1 cellular context compared by ENCODE assay signal in the genomic region with DNA sequence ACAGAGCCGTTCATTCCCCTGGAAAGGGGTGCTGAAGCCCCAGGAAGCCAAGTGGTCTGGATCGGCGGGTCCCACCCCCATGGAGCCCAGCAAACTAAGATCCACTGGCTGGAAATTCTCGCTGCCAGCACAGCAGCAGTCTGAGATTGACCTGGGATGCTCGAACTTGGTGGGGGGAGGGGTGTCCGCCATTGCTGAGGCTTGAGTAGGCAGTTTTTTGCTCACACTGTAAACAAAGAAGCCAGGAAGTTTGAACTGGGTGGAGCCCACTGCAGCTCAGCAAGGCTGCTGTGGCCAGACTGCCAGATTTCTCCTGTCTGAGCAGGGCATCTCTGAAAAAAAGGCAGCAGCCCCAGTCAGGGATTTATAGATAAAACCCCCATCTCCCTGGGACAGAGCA.
TF ChIP-seq lines count a peak whose summit lies in the region.
"Not testable (repeated sequence)": the region's sequence is repeated elsewhere in the genome, so short reads cannot be mapped to it uniquely, and the experiment has no call there.

No MANE protein-coding gene starts in this region.

TF ChIP-seq in HepG2, 621 proteins besides CTCF, POLR2A, EP300 and RAD21 (continued from another document):
- TF ChIP-seq FOXA1, SOX6 (IDR thresholded peaks at IDR 0.05): not testable (repeated sequence)
- TF ChIP-seq FOXA1 (CRISPR knock-in tag; IDR thresholded peaks at IDR 0.05) (peak; percentile 83), ZNF441 (CRISPR knock-in tag; IDR thresholded peaks at IDR 0.05; ENCODE audit: borderline replicate concordance) (0 out of 2 replicates have a peak, but pooled peaks have one; percentile 11), RXRA (CRISPR knock-in tag; IDR thresholded peaks at IDR 0.05) (peak; percentile 57), ZNF616 (CRISPR knock-in tag; IDR thresholded peaks at IDR 0.05; ENCODE audit: low read depth) (0 out of 2 replicates have a peak, but pooled peaks have one; percentile 62), ZNF644 (CRISPR knock-in tag; IDR thresholded peaks at IDR 0.05; ENCODE audit: low read depth) (0 out of 2 replicates have a peak, but pooled peaks have one; percentile 18), RARA (CRISPR knock-in tag; IDR thresholded peaks at IDR 0.05) (peak; percentile 51; the same call in 1 of the 2 replicates), NCOA2 (CRISPR knock-in tag; IDR thresholded peaks at IDR 0.05) (0 out of 2 replicates have a peak, but pooled peaks have one; percentile 13), NFE2 (CRISPR knock-in tag; IDR thresholded peaks at IDR 0.05) (0 out of 2 replicates have a peak, but pooled peaks have one; percentile 21), NR2C2 (CRISPR knock-in tag; IDR thresholded peaks at IDR 0.05; ENCODE audit: borderline replicate concordance) (0 out of 2 replicates have a peak, but pooled peaks have one; percentile 28), POGZ (CRISPR knock-in tag; IDR thresholded peaks at IDR 0.05) (peak; percentile 75), FOXA3 (CRISPR knock-in tag; IDR thresholded peaks at IDR 0.05) (peak; percentile 87), SOX6 (CRISPR knock-in tag; IDR thresholded peaks at IDR 0.05) (peak; percentile 57), ZMYM4 (CRISPR knock-in tag; IDR thresholded peaks at IDR 0.05) (peak; percentile 79), MTA1 (CRISPR knock-in tag; IDR thresholded peaks at IDR 0.05; ENCODE audit: borderline replicate concordance) (peak; percentile 65; the same call in 1 of the 2 replicates), ZNF556 (CRISPR knock-in tag; IDR thresholded peaks at IDR 0.05; ENCODE audit: borderline replicate concordance) (0 out of 2 replicates have a peak, but pooled peaks have one; percentile 72), ZNF292 (CRISPR knock-in tag; IDR thresholded peaks at IDR 0.05; ENCODE audit: borderline replicate concordance, low read depth) (peak; percentile 94), GFI1 (CRISPR knock-in tag; IDR thresholded peaks at IDR 0.05; ENCODE audit: borderline replicate concordance) (peak; percentile 80; the same call in 1 of the 2 replicates), FOXK1 (CRISPR knock-in tag; IDR thresholded peaks at IDR 0.05; ENCODE audit: borderline replicate concordance, low read depth) (peak; percentile 72; the same call in 1 of the 2 replicates), ZNF614 (CRISPR knock-in tag; IDR thresholded peaks at IDR 0.05; ENCODE audit: borderline replicate concordance) (0 out of 2 replicates have a peak, but pooled peaks have one; percentile 26), TEAD3 (CRISPR knock-in tag; optimal IDR thresholded peaks at IDR 0.05; ENCODE audit: borderline replicate concordance) (peak; percentile 22), SIX4 (CRISPR knock-in tag; IDR thresholded peaks at IDR 0.05) (0 out of 2 replicates have a peak, but pooled peaks have one; percentile 18), FOXO1 (CRISPR knock-in tag; IDR thresholded peaks at IDR 0.05) (peak; percentile 15; the same call in 1 of the 2 replicates), MAFK (conservative IDR thresholded peaks at IDR 0.05 in 1 of 2, IDR thresholded peaks at IDR 0.05 in 1 of 2; ENCODE audit: low read length in 2 of 2) (peak; percentile 33 to 34; a peak in 2 of 4 replicates)
- TF ChIP-seq, protein P1, sequence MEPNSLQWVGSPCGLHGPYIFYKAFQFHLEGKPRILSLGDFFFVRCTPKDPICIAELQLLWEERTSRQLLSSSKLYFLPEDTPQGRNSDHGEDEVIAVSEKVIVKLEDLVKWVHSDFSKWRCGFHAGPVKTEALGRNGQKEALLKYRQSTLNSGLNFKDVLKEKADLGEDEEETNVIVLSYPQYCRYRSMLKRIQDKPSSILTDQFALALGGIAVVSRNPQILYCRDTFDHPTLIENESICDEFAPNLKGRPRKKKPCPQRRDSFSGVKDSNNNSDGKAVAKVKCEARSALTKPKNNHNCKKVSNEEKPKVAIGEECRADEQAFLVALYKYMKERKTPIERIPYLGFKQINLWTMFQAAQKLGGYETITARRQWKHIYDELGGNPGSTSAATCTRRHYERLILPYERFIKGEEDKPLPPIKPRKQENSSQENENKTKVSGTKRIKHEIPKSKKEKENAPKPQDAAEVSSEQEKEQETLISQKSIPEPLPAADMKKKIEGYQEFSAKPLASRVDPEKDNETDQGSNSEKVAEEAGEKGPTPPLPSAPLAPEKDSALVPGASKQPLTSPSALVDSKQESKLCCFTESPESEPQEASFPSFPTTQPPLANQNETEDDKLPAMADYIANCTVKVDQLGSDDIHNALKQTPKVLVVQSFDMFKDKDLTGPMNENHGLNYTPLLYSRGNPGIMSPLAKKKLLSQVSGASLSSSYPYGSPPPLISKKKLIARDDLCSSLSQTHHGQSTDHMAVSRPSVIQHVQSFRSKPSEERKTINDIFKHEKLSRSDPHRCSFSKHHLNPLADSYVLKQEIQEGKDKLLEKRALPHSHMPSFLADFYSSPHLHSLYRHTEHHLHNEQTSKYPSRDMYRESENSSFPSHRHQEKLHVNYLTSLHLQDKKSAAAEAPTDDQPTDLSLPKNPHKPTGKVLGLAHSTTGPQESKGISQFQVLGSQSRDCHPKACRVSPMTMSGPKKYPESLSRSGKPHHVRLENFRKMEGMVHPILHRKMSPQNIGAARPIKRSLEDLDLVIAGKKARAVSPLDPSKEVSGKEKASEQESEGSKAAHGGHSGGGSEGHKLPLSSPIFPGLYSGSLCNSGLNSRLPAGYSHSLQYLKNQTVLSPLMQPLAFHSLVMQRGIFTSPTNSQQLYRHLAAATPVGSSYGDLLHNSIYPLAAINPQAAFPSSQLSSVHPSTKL (CRISPR knock-in tag; IDR thresholded peaks at IDR 0.05) = peak; percentile 80
- TF ChIP-seq, protein P2, sequence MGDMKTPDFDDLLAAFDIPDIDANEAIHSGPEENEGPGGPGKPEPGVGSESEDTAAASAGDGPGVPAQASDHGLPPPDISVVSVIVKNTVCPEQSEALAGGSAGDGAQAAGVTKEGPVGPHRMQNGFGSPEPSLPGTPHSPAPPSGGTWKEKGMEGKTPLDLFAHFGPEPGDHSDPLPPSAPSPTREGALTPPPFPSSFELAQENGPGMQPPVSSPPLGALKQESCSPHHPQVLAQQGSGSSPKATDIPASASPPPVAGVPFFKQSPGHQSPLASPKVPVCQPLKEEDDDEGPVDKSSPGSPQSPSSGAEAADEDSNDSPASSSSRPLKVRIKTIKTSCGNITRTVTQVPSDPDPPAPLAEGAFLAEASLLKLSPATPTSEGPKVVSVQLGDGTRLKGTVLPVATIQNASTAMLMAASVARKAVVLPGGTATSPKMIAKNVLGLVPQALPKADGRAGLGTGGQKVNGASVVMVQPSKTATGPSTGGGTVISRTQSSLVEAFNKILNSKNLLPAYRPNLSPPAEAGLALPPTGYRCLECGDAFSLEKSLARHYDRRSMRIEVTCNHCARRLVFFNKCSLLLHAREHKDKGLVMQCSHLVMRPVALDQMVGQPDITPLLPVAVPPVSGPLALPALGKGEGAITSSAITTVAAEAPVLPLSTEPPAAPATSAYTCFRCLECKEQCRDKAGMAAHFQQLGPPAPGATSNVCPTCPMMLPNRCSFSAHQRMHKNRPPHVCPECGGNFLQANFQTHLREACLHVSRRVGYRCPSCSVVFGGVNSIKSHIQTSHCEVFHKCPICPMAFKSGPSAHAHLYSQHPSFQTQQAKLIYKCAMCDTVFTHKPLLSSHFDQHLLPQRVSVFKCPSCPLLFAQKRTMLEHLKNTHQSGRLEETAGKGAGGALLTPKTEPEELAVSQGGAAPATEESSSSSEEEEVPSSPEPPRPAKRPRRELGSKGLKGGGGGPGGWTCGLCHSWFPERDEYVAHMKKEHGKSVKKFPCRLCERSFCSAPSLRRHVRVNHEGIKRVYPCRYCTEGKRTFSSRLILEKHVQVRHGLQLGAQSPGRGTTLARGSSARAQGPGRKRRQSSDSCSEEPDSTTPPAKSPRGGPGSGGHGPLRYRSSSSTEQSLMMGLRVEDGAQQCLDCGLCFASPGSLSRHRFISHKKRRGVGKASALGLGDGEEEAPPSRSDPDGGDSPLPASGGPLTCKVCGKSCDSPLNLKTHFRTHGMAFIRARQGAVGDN (CRISPR knock-in tag; IDR thresholded peaks at IDR 0.05) = peak; percentile 74
- TF ChIP-seq, protein P3, sequence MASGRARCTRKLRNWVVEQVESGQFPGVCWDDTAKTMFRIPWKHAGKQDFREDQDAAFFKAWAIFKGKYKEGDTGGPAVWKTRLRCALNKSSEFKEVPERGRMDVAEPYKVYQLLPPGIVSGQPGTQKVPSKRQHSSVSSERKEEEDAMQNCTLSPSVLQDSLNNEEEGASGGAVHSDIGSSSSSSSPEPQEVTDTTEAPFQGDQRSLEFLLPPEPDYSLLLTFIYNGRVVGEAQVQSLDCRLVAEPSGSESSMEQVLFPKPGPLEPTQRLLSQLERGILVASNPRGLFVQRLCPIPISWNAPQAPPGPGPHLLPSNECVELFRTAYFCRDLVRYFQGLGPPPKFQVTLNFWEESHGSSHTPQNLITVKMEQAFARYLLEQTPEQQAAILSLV (CRISPR knock-in tag; IDR thresholded peaks at IDR 0.05; ENCODE audit: borderline replicate concordance) = 0 out of 2 replicates have a peak, but pooled peaks have one; percentile 29
- TF ChIP-seq, protein P4, sequence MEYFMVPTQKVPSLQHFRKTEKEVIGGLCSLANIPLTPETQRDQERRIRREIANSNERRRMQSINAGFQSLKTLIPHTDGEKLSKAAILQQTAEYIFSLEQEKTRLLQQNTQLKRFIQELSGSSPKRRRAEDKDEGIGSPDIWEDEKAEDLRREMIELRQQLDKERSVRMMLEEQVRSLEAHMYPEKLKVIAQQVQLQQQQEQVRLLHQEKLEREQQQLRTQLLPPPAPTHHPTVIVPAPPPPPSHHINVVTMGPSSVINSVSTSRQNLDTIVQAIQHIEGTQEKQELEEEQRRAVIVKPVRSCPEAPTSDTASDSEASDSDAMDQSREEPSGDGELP (IDR thresholded peaks at IDR 0.05; ENCODE audit: borderline replicate concordance, low read depth) = 0 out of 2 replicates have a peak, but pooled peaks have one; percentile 8
- TF ChIP-seq, protein P5, sequence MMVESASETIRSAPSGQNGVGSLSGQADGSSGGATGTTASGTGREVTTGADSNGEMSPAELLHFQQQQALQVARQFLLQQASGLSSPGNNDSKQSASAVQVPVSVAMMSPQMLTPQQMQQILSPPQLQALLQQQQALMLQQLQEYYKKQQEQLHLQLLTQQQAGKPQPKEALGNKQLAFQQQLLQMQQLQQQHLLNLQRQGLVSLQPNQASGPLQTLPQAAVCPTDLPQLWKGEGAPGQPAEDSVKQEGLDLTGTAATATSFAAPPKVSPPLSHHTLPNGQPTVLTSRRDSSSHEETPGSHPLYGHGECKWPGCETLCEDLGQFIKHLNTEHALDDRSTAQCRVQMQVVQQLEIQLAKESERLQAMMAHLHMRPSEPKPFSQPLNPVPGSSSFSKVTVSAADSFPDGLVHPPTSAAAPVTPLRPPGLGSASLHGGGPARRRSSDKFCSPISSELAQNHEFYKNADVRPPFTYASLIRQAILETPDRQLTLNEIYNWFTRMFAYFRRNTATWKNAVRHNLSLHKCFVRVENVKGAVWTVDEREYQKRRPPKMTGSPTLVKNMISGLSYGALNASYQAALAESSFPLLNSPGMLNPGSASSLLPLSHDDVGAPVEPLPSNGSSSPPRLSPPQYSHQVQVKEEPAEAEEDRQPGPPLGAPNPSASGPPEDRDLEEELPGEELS (CRISPR knock-in tag; IDR thresholded peaks at IDR 0.05) = peak; percentile 55; the same call in 1 of the 2 replicates
- TF ChIP-seq, protein P6, sequence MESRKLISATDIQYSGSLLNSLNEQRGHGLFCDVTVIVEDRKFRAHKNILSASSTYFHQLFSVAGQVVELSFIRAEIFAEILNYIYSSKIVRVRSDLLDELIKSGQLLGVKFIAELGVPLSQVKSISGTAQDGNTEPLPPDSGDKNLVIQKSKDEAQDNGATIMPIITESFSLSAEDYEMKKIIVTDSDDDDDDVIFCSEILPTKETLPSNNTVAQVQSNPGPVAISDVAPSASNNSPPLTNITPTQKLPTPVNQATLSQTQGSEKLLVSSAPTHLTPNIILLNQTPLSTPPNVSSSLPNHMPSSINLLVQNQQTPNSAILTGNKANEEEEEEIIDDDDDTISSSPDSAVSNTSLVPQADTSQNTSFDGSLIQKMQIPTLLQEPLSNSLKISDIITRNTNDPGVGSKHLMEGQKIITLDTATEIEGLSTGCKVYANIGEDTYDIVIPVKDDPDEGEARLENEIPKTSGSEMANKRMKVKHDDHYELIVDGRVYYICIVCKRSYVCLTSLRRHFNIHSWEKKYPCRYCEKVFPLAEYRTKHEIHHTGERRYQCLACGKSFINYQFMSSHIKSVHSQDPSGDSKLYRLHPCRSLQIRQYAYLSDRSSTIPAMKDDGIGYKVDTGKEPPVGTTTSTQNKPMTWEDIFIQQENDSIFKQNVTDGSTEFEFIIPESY (CRISPR knock-in tag; IDR thresholded peaks at IDR 0.05) = peak; percentile 57
